In the genomic region with DNA sequence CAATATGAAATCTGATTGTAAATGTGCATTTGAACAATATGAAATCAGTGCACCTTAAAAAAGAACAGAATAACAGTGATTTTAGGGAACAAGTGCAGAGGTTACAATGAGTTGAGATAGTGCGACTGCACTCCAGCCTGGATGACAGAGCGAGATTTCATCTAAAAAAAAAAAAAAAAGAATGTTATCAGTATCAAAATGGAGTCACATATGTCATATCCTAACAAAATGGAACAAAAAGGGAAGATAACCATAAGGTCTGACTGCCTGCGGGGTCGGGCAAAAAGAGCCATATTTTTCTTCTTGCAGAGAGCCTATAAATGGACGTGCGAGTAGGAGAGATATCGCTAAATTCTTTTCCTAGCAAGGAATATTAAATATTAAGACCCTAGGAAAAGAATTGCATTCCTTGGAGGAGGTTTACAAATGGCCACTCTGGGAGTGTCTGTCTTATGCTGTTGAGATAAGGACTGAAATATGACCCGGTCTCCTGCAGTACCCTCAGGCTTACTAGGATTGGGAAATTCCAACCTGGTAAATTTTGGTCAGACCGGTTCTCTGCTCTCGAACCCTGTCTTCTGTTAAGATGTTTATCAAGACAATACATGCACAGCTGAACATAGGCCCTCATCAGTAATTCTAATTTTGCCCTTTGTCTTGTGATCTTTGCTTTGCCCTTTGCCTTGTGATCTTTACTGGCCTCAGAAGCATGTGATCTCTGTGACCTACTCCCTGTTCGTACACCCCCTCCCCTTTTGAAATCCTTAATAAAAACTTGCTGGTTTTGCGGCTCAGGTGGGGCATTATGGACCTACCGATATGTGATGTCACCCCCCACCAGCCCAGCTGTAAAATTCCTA, we compare ENCODE assay signal across 1 cellular context.
TF ChIP-seq lines count a peak whose summit lies in the region.
"Not testable (repeated sequence)": the region's sequence is repeated elsewhere in the genome, so short reads cannot be mapped to it uniquely, and the experiment has no call there.

No MANE protein-coding gene starts in this region.

TF ChIP-seq in K562, 482 proteins besides CTCF, POLR2A, EP300 and RAD21 (continues in another document):
- TF ChIP-seq ZKSCAN8 (CRISPR knock-in tag; IDR thresholded peaks at IDR 0.05): peak; percentile 84; the same call in 1 of the 2 replicates
- peak; percentile 33; the same call in 1 of the 2 replicates for TF ChIP-seq ZKSCAN3 (CRISPR knock-in tag; IDR thresholded peaks at IDR 0.05)
- TF ChIP-seq RCOR1 (IDR thresholded peaks at IDR 0.05; ENCODE audit: borderline replicate concordance in 1 of 2, low read depth in 2 of 2, low read length in 2 of 2): peak; percentile 36 to 89; a peak in 3 of 4 replicates
- TF ChIP-seq ZNF444 (CRISPR knock-in tag; IDR thresholded peaks at IDR 0.05): peak; percentile 56; the same call in 1 of the 2 replicates
- peak; percentile 92 for TF ChIP-seq TCF15 (CRISPR knock-in tag; IDR thresholded peaks at IDR 0.05)
- peak; percentile 36 for TF ChIP-seq ETS2 (tag; IDR thresholded peaks at IDR 0.05; ENCODE audit: borderline replicate concordance, poor library complexity, severe bottlenecking)
- peak; percentile 74; the same call in 1 of the 2 replicates for TF ChIP-seq ILK (tag; IDR thresholded peaks at IDR 0.05; ENCODE audit: borderline replicate concordance, low read depth)
- TF ChIP-seq ZNF134 (CRISPR knock-in tag; conservative IDR thresholded peaks at IDR 0.05): peak; percentile 77
- TF ChIP-seq ZNF354B (CRISPR knock-in tag; IDR thresholded peaks at IDR 0.05): peak; percentile 85; the same call in 1 of the 2 replicates
- TF ChIP-seq HSF4 (CRISPR knock-in tag; IDR thresholded peaks at IDR 0.05; ENCODE audit: borderline replicate concordance): peak; percentile 60; the same call in 1 of the 2 replicates
- peak; percentile 92 for TF ChIP-seq ZNF668 (CRISPR knock-in tag; IDR thresholded peaks at IDR 0.05)
- TF ChIP-seq CEBPG (CRISPR knock-in tag; IDR thresholded peaks at IDR 0.05); ID3 (CRISPR knock-in tag; IDR thresholded peaks at IDR 0.05); ZNF740 (CRISPR knock-in tag; IDR thresholded peaks at IDR 0.05); PBX2 (CRISPR knock-in tag; IDR thresholded peaks at IDR 0.05; ENCODE audit: low read depth): not testable (repeated sequence)
- 0 out of 4 replicates have a peak, but pooled peaks of 1 of the 2 experiments have one; percentile 16 for TF ChIP-seq CEBPG (tag; conservative IDR thresholded peaks at IDR 0.05 in 1 of 2, IDR thresholded peaks at IDR 0.05 in 1 of 2)
- TF ChIP-seq ZNF41 (CRISPR knock-in tag; conservative IDR thresholded peaks at IDR 0.05): peak; percentile 92
- TF ChIP-seq GTF2A2 (tag; IDR thresholded peaks at IDR 0.05): peak; percentile 85
- 0 out of 2 replicates have a peak, but pooled peaks have one; percentile 11 for TF ChIP-seq IFI16 (CRISPR knock-in tag; IDR thresholded peaks at IDR 0.05)
- peak in 1 of 2 experiments; percentile 71; a peak in 2 of 4 replicates for TF ChIP-seq HDAC1 (IDR thresholded peaks at IDR 0.05)
- peak; percentile 83 for TF ChIP-seq DMBX1 (CRISPR knock-in tag; IDR thresholded peaks at IDR 0.05; ENCODE audit: borderline replicate concordance)
- 0 out of 4 replicates have a peak, but pooled peaks of 1 of the 2 experiments have one; percentile 6 for TF ChIP-seq TRIM24 (IDR thresholded peaks at IDR 0.05)
- TF ChIP-seq, protein P1, sequence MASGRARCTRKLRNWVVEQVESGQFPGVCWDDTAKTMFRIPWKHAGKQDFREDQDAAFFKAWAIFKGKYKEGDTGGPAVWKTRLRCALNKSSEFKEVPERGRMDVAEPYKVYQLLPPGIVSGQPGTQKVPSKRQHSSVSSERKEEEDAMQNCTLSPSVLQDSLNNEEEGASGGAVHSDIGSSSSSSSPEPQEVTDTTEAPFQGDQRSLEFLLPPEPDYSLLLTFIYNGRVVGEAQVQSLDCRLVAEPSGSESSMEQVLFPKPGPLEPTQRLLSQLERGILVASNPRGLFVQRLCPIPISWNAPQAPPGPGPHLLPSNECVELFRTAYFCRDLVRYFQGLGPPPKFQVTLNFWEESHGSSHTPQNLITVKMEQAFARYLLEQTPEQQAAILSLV (tag; IDR thresholded peaks at IDR 0.05): peak; percentile 82
- peak; percentile 78 for TF ChIP-seq ZNF23 (CRISPR knock-in tag; IDR thresholded peaks at IDR 0.05)
- TF ChIP-seq CBFA2T3 (IDR thresholded peaks at IDR 0.05): peak; percentile 75
- TF ChIP-seq ID3 (tag; IDR thresholded peaks at IDR 0.05): peak; percentile 98
- peak; percentile 88 for TF ChIP-seq NFXL1 (CRISPR knock-in tag; IDR thresholded peaks at IDR 0.05)
- TF ChIP-seq MECOM (CRISPR knock-in tag; IDR thresholded peaks at IDR 0.05): peak; percentile 81
- TF ChIP-seq, protein P2, sequence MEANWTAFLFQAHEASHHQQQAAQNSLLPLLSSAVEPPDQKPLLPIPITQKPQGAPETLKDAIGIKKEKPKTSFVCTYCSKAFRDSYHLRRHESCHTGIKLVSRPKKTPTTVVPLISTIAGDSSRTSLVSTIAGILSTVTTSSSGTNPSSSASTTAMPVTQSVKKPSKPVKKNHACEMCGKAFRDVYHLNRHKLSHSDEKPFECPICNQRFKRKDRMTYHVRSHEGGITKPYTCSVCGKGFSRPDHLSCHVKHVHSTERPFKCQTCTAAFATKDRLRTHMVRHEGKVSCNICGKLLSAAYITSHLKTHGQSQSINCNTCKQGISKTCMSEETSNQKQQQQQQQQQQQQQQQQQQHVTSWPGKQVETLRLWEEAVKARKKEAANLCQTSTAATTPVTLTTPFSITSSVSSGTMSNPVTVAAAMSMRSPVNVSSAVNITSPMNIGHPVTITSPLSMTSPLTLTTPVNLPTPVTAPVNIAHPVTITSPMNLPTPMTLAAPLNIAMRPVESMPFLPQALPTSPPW (CRISPR knock-in tag; IDR thresholded peaks at IDR 0.05): peak; percentile 58; the same call in 1 of the 2 replicates
- TF ChIP-seq GATA2 (CRISPR knock-in tag; IDR thresholded peaks at IDR 0.05): peak; percentile 11; the same call in 1 of the 2 replicates
- peak; percentile 95 for TF ChIP-seq ZNF766 (CRISPR knock-in tag; conservative IDR thresholded peaks at IDR 0.05)
- TF ChIP-seq TAL1 (IDR thresholded peaks at IDR 0.05): peak; percentile 17; the same call in 1 of the 2 replicates
- peak in 1 of 2 experiments; percentile 92; a peak in 2 of 4 replicates for TF ChIP-seq ZNF740 (tag; IDR thresholded peaks at IDR 0.05)
- TF ChIP-seq ZFX (CRISPR knock-in tag; IDR thresholded peaks at IDR 0.05): peak; percentile 42; the same call in 1 of the 2 replicates
- peak; percentile 73 for TF ChIP-seq PBX2 (tag; conservative IDR thresholded peaks at IDR 0.05; ENCODE audit: low read depth)
- peak; percentile 30; the same call in 1 of the 2 replicates for TF ChIP-seq DPF2 (IDR thresholded peaks at IDR 0.05)
- TF ChIP-seq, protein P3, sequence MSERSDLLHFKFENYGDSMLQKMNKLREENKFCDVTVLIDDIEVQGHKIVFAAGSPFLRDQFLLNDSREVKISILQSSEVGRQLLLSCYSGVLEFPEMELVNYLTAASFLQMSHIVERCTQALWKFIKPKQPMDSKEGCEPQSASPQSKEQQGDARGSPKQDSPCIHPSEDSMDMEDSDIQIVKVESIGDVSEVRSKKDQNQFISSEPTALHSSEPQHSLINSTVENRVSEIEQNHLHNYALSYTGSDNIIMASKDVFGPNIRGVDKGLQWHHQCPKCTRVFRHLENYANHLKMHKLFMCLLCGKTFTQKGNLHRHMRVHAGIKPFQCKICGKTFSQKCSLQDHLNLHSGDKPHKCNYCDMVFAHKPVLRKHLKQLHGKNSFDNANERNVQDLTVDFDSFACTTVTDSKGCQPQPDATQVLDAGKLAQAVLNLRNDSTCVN (CRISPR knock-in tag; IDR thresholded peaks at IDR 0.05): peak; percentile 85; the same call in 1 of the 2 replicates
- TF ChIP-seq NCOR1 (IDR thresholded peaks at IDR 0.05): 0 out of 2 replicates have a peak, but pooled peaks have one; percentile 8
- peak; percentile 42; the same call in 1 of the 2 replicates for TF ChIP-seq ZNF324 (CRISPR knock-in tag; IDR thresholded peaks at IDR 0.05)
- 0 out of 2 replicates have a peak, but pooled peaks have one; percentile 23 for TF ChIP-seq ZNF561 (CRISPR knock-in tag; conservative IDR thresholded peaks at IDR 0.05)
- peak; percentile 95 for TF ChIP-seq HDAC8 (tag; IDR thresholded peaks at IDR 0.05)
- peak; percentile 85; the same call in 1 of the 2 replicates for TF ChIP-seq HIVEP1 (CRISPR knock-in tag; IDR thresholded peaks at IDR 0.05)
- peak; percentile 98 for TF ChIP-seq PTTG1 (tag; IDR thresholded peaks at IDR 0.05; ENCODE audit: low read depth)
- TF ChIP-seq SMAD4 (CRISPR knock-in tag; conservative IDR thresholded peaks at IDR 0.05): peak; percentile 85
- TF ChIP-seq HDAC2 (IDR thresholded peaks at IDR 0.05): peak; percentile 88
- TF ChIP-seq, protein P4, sequence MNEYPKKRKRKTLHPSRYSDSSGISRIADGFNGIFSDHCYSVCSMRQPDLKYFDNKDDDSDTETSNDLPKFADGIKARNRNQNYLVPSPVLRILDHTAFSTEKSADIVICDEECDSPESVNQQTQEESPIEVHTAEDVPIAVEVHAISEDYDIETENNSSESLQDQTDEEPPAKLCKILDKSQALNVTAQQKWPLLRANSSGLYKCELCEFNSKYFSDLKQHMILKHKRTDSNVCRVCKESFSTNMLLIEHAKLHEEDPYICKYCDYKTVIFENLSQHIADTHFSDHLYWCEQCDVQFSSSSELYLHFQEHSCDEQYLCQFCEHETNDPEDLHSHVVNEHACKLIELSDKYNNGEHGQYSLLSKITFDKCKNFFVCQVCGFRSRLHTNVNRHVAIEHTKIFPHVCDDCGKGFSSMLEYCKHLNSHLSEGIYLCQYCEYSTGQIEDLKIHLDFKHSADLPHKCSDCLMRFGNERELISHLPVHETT (CRISPR knock-in tag; conservative IDR thresholded peaks at IDR 0.05 in 1 of 2, IDR thresholded peaks at IDR 0.05 in 1 of 2): peak in 1 of 2 experiments; percentile 96; a peak in 2 of 4 replicates
- peak; percentile 47; the same call in 1 of the 2 replicates for TF ChIP-seq ZNF384 (IDR thresholded peaks at IDR 0.05; ENCODE audit: low read depth, low read length)
- peak; percentile 95 for TF ChIP-seq KLF6 (CRISPR knock-in tag; IDR thresholded peaks at IDR 0.05; ENCODE audit: borderline replicate concordance)
- TF ChIP-seq ZNF589 (CRISPR knock-in tag; IDR thresholded peaks at IDR 0.05; ENCODE audit: low read depth): peak; percentile 92
- TF ChIP-seq, protein P5, sequence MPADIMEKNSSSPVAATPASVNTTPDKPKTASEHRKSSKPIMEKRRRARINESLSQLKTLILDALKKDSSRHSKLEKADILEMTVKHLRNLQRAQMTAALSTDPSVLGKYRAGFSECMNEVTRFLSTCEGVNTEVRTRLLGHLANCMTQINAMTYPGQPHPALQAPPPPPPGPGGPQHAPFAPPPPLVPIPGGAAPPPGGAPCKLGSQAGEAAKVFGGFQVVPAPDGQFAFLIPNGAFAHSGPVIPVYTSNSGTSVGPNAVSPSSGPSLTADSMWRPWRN (IDR thresholded peaks at IDR 0.05; ENCODE audit: low read depth): 0 out of 2 replicates have a peak, but pooled peaks have one; percentile 45
- TF ChIP-seq ZBTB11 (CRISPR knock-in tag; IDR thresholded peaks at IDR 0.05): peak in 1 of 3 experiments; percentile 83; a peak in 2 of 6 replicates
